In genomic region chr6:135183532-135184440, GRCh38 we compare ENCODE assay signal across 8 cellular contexts. TPM values are rescaled to one million over a fixed set of nuclear protein-coding genes. Genes with fewer than 3 reads are reported as not detected.
DNase-seq lines count a peak whose midpoint lies in the region; ATAC-seq and TF ChIP-seq lines count a peak whose summit lies in the region.

No MANE protein-coding gene starts in this region.

- TF ChIP-seq CTCF in WTC11 (IDR thresholded peaks at IDR 0.05) = 0 out of 2 replicates have a peak, but pooled peaks have one; percentile 4

- H3K27me3 Mint-ChIP-seq in WTC11 (ENCODE audit: low read depth) = peaks cover 37% of the 10 kb centered on the region
- H3K27me3 Mint-ChIP-seq in central memory CD8-positive, alpha-beta T cell = peaks cover 4% of the 10 kb centered on the region

- H3K36me3 Mint-ChIP-seq in WTC11 = peaks cover 4% of the 10 kb centered on the region; the same call in 1 of the 2 replicates
- H3K36me3 Mint-ChIP-seq in central memory CD8-positive, alpha-beta T cell (ENCODE audit: insufficient read depth) = peaks cover 7% of the 10 kb centered on the region

- peaks cover 18% of the 10 kb centered on the region for H3K4me1 Mint-ChIP-seq in WTC11
- peaks cover 25% of the 10 kb centered on the region for H3K4me1 Mint-ChIP-seq in central memory CD8-positive, alpha-beta T cell

- no peak overlapping the region for H3K27ac Mint-ChIP-seq in WTC11
- H3K27ac Mint-ChIP-seq in central memory CD8-positive, alpha-beta T cell (ENCODE audit: low read depth) = no peak overlapping the region

- H3K9me3 Mint-ChIP-seq in WTC11 = no peaks in the 10 kb centered on the region
- no peaks in the 10 kb centered on the region for H3K9me3 Mint-ChIP-seq in central memory CD8-positive, alpha-beta T cell

- ATAC-seq in HG02840 (IDR thresholded peaks at IDR 0.05; ENCODE audit: low FRiP score, unreplicated experiment) (peak; percentile 32), WTC11 (peak; percentile 38)
- peak; percentile 47 for ATAC-seq in central memory CD8-positive, alpha-beta T cell (replicated peaks; ENCODE audit: extremely low read depth, poor library complexity, severe bottlenecking)

- CTCF ChIA-PET in WTC11 (lab: Charles Lee) = interaction anchor here (0.6 to 4.0 kb wide), 14 partner anchors 21 to 1183 kb away, joined by 3 to 24 read pairs (median 3); partner anchors contain the start of gene HBS1L

- DNase-seq in NCI-H1417 (lab: John Stamatoyannopoulos, UW) = peak; percentile 48 to 80 (median 61)
- DNase-seq in NCI-H1417 treated with DMSO at 0.1 percent for 48 hours (lab: John Stamatoyannopoulos, UW) = no peak
- peak; percentile 75 for DNase-seq in NCI-H146 treated with DMSO at 0.1 percent for 48 hours (lab: John Stamatoyannopoulos, UW; ENCODE audit: unreplicated experiment)
- peak; percentile 79 for DNase-seq in WTC11 (ENCODE audit: low spot score)
- peak; percentile 37 to 39 for DNase-seq in central memory CD8-positive, alpha-beta T cell (ENCODE audit: low spot score in 2 of 2)
- peak; percentile 18 to 39 for DNase-seq in lung microvascular endothelial cell (ENCODE audit: low read depth in 2 of 2)
- peak; percentile 46 to 58 for DNase-seq in stimulated activated CD8-positive, alpha-beta memory T cell treated with anti-CD3 and anti-CD28 coated beads, Interleukin-4, amount 100 ng/mL, for 4 hours (ENCODE audit: low read depth in 2 of 2, low spot score in 1 of 2)

- H3K4me3 Mint-ChIP-seq in WTC11 = peak overlapping the region; percentile 93
- peak overlapping the region; percentile 90 for H3K4me3 Mint-ChIP-seq in central memory CD8-positive, alpha-beta T cell

- POLR2A ChIA-PET in WTC11 (lab: Charles Lee) = interaction anchor here (0.5 to 0.9 kb wide), 3 partner anchors 87 to 174 kb away, joined by 3 to 4 read pairs (median 4); no protein-coding TSS in a partner anchor

TF ChIP-seq in WTC11, 78 proteins besides CTCF, POLR2A, EP300 and RAD21:
- TF ChIP-seq AFF4 (CRISPR knock-in tag; IDR thresholded peaks at IDR 0.05; ENCODE audit: borderline replicate concordance) = no peak
- no peak for TF ChIP-seq MXD4 (CRISPR knock-in tag; IDR thresholded peaks at IDR 0.05; ENCODE audit: borderline replicate concordance)
- TF ChIP-seq HMGXB4 (CRISPR knock-in tag; IDR thresholded peaks at IDR 0.05) = 0 out of 2 replicates have a peak, but pooled peaks have one; percentile 58

RNA-seq across cellular contexts. Expression of gene MYB, which starts 2.7 kb away (rescaled TPM):
- 4.3 to 6.1 TPM (median 5.1 TPM) in 3 replicates for total RNA-seq in WTC11 (2021)
- total RNA-seq in lung microvascular endothelial cell = not detected in 2 replicates
